In genomic region chr10:51498424-51498823, GRCh38 we compare ENCODE assay signal across 23 cellular contexts.
DNase-seq lines count a peak whose midpoint lies in the region; FAIRE-seq lines count a peak whose summit lies in the region.
"Had no signal": no experiment of that assay in that cellular context is flagged by ENCODE, and none has a peak within 500 bp of the region (broad histone marks: within the 10 kb centered on the region; RNA-seq: fewer than 3 reads in every experiment).

No MANE protein-coding gene starts in this region.

- no peak for FAIRE-seq in HTR-8/SVneo (lab: Jason Lieb, UNC)
- FAIRE-seq: A204.1, GM12878, GM12892, GM18507 had no signal

- peak; percentile 9 for DNase-seq in DMS53 treated with DMSO at 0.1 percent for 48 hours (lab: John Stamatoyannopoulos, UW; ENCODE audit: unreplicated experiment)
- DNase-seq in NCI-H69 (lab: John Stamatoyannopoulos, UW): peak; percentile 31
- DNase-seq in activated gamma-delta T cell (lab: John Stamatoyannopoulos, UW): no peak
- DNase-seq in HTR-8/SVneo (ENCODE audit: insufficient read length, low spot score): no peak
- DNase-seq in SIG-M5 (lab: John Stamatoyannopoulos, UW): no peak
- DNase-seq: 8988T; ACHN; BE2C; C1 segment of cervical spinal cord; CD4-positive, alpha-beta memory T cell; CD4-positive, CD25-positive, alpha-beta regulatory T cell; CD8-positive, alpha-beta memory T cell; COR-L47; DMS 273 treated with DMSO at 0.1 percent for 48 hours; DMS153; DMS79; DND-41; EL; GDM1 had no signal

Comparison
In these comparisons a context has a peak if more than half of its experiments do, and no peak if none do; other contexts are left out.
1. DNase-seq: peak in DMS53 treated with DMSO at 0.1 percent for 48 hours (single experiment) and NCI-H69 (single experiment); none in activated gamma-delta T cell (single experiment), HTR-8/SVneo (single experiment) and SIG-M5 (single experiment).